In genomic region chr6:75932067-75932466, GRCh38 we compare ENCODE assay signal across 9 cellular contexts.
DNase-seq lines count a peak whose midpoint lies in the region; ATAC-seq, FAIRE-seq and TF ChIP-seq lines count a peak whose summit lies in the region.
"Had no signal": no experiment of that assay in that cellular context is flagged by ENCODE, and none has a peak within 500 bp of the region (broad histone marks: within the 10 kb centered on the region; RNA-seq: fewer than 3 reads in every experiment).

No MANE protein-coding gene starts in this region.

- no peak overlapping the region for H3K4me3 Mint-ChIP-seq in CD14-positive monocyte

- H3K27ac Mint-ChIP-seq in CD14-positive monocyte = no peak overlapping the region

- H3K27ac ChIP-seq in DOHH2 (ENCODE audit: low read depth, low read length) (no peak overlapping the region), Panc1 (ENCODE audit: low read length) (no peak overlapping the region), foreskin keratinocyte (no peak overlapping the region)

- TF ChIP-seq CTCF in DOHH2 (IDR thresholded peaks at IDR 0.05; ENCODE audit: low read depth, low read length, poor library complexity, severe bottlenecking) (peak; percentile 69), Panc1 (IDR thresholded peaks at IDR 0.05) (peak; percentile 79), foreskin keratinocyte (conservative IDR thresholded peaks at IDR 0.05) (peak; percentile 65), CD14-positive monocyte (IDR thresholded peaks at IDR 0.05) (no peak)

- TF ChIP-seq POLR2A in H54 (IDR thresholded peaks at IDR 0.05; ENCODE audit: low read depth, low read length) = no peak

- no peaks in the 10 kb centered on the region for H3K79me2 ChIP-seq in DOHH2 (ENCODE audit: control insufficient read depth, low read length)

- BruUV-seq in Panc1 (replicated peaks; lab: Mats Ljungman, UMichigan) = no TSS peak

- no peaks in the 10 kb centered on the region for H3K9me2 ChIP-seq in DOHH2 (replicated peaks; ENCODE audit: control insufficient read depth, low read length)

- no peak for DNase-seq in Panc1 (ENCODE audit: low read depth, low spot score)
- no peak for DNase-seq in foreskin keratinocyte
- no peak for DNase-seq in NCI-H2227 treated with DMSO at 0.1 percent for 48 hours (lab: John Stamatoyannopoulos, UW)
- DNase-seq in CD14-positive monocyte (ENCODE audit: low spot score) = no peak
- DNase-seq in H54 (ENCODE audit: insufficient read length, low spot score) = no peak

- peaks cover 19 to 26% (median 24%) of the 10 kb centered on the region in 3 donors for H3K27me3 Mint-ChIP-seq in CD14-positive monocyte (ENCODE audit: low read depth in 3 of 3)

- no peaks in the 10 kb centered on the region for H3K36me3 ChIP-seq in DOHH2 (ENCODE audit: control insufficient read depth, low read length)
- no peaks in the 10 kb centered on the region for H3K36me3 ChIP-seq in Panc1 (ENCODE audit: control insufficient read depth, insufficient read depth, low read length)

- H4K20me1 ChIP-seq in DOHH2 (ENCODE audit: control insufficient read depth, insufficient read depth, low read depth, low read length) = no peaks in the 10 kb centered on the region

- peaks cover 6% of the 10 kb centered on the region; the same call in 1 of the 2 replicates for H3K27me3 ChIP-seq in DOHH2 (ENCODE audit: control insufficient read depth, low read length)
- no peaks in the 10 kb centered on the region for H3K27me3 ChIP-seq in Panc1 (ENCODE audit: control insufficient read depth, insufficient read depth, low read length)
- H3K27me3 ChIP-seq in foreskin keratinocyte = no peaks in the 10 kb centered on the region

- FAIRE-seq in H54 (lab: Jason Lieb, UNC) = no peak
- FAIRE-seq: islet of Langerhans had no signal

- H3K4me1 Mint-ChIP-seq in CD14-positive monocyte = peaks cover 6% of the 10 kb centered on the region

- POLR2A ChIA-PET in Panc1 (lab: Charles Lee) = no interaction called here

- intact Hi-C loops in Panc1 (cut with micrococcal nuclease; ENCODE audit: unreplicated experiment) (no loop called here), CD14-positive monocyte (cut with micrococcal nuclease) (no loop called here)

- H3K4me2 ChIP-seq in DOHH2 (ENCODE audit: low read length) = no peak overlapping the region

- peak; percentile 43 for ATAC-seq in HG02759 (IDR thresholded peaks at IDR 0.05; ENCODE audit: unreplicated experiment)
- 0 out of 2 replicates have a peak, but pooled peaks have one; percentile 58 for ATAC-seq in Panc1
- no peak for ATAC-seq in foreskin keratinocyte
- no peak for ATAC-seq in GM19324 (IDR thresholded peaks at IDR 0.05; ENCODE audit: low FRiP score, unreplicated experiment)

- H3K9me3 ChIP-seq in DOHH2 (ENCODE audit: control insufficient read depth, insufficient read depth, low read length) (no peaks in the 10 kb centered on the region), Panc1 (ENCODE audit: control insufficient read depth, insufficient read depth, low read depth, low read length) (no peaks in the 10 kb centered on the region)

- in situ Hi-C loops in Panc1 (cut with HindIII; ENCODE audit: low pct_unique_long_range_greater_than_20kb, low sequenced_read_pairs) = no loop called here

- no peaks in the 10 kb centered on the region for H3F3A ChIP-seq in DOHH2 (ENCODE audit: control insufficient read depth, insufficient read depth)

- H3K4me3 ChIP-seq in DOHH2 (ENCODE audit: low read length) (no peak overlapping the region), Panc1 (ENCODE audit: low read depth in 2 of 2, low read length in 2 of 2) (no peak overlapping the region)

- CTCF ChIA-PET in Panc1 (lab: Charles Lee) = no interaction called here

- no peaks in the 10 kb centered on the region for H3K4me1 ChIP-seq in DOHH2 (ENCODE audit: control insufficient read depth, low read length)
- H3K4me1 ChIP-seq in Panc1 (ENCODE audit: control insufficient read depth, insufficient read depth, low read length) = no peaks in the 10 kb centered on the region; the same call in 1 of the 2 replicates
- H3K4me1 ChIP-seq in foreskin keratinocyte = no peaks in the 10 kb centered on the region

- H3K9me3 Mint-ChIP-seq in CD14-positive monocyte = peaks cover 0 to 3% (median 0%) of the 10 kb centered on the region in 7 donors

- H3K36me3 Mint-ChIP-seq in CD14-positive monocyte = no peaks in the 10 kb centered on the region

Comparison
In these comparisons a context has a peak if more than half of its experiments do, and no peak if none do; other contexts are left out.
1. ATAC-seq: peak in HG02759 (single experiment) and Panc1 (single experiment); none in foreskin keratinocyte (single experiment) and GM19324 (single experiment).